Comparison of ENCODE assay signal across 11 cellular contexts in the genomic region with DNA sequence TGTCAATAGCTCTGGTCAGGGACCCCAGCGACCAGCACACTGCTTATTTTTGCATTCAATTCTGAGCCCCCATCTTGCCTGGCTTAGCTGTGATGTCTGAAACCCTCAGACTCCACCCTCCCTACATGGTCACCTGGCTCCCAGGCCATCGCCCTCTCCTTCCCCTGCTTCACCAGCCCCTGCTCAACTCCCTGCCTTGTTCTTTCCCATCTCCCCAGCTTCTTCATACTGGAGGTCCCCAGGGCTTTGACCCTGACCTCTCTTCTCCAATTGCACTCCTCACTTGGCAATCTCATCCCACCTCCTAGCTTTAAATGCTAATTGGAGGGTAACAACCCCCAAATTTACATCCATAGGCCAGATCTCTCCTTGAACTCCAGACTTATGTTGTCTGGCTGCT.
"Had no signal": no experiment of that assay in that cellular context is flagged by ENCODE, and none has a peak within 500 bp of the region (broad histone marks: within the 10 kb centered on the region; RNA-seq: fewer than 3 reads in every experiment).

No MANE protein-coding gene starts in this region.

- FAIRE-seq: H1, H54 had no signal

- H3K4me2 ChIP-seq: GM23338 had no signal

- H3K9ac ChIP-seq: GM23248 had no signal

- H2AFZ ChIP-seq: GM23248, GM23338 had no signal

- H3K27ac ChIP-seq: GM23248 had no signal

- H3K4me3 ChIP-seq: GM23248, GM23338, HAP-1 had no signal

- DNase-seq: GM23248, GOT3, H7, H9, HCEC 1CT, HFFc6 had no signal

- ATAC-seq: GM23338, HCT116 had no signal

- H3K36me3 ChIP-seq: HAP-1 had no signal

- H3K4me1 ChIP-seq: HAP-1 had no signal
